In the genomic region with DNA sequence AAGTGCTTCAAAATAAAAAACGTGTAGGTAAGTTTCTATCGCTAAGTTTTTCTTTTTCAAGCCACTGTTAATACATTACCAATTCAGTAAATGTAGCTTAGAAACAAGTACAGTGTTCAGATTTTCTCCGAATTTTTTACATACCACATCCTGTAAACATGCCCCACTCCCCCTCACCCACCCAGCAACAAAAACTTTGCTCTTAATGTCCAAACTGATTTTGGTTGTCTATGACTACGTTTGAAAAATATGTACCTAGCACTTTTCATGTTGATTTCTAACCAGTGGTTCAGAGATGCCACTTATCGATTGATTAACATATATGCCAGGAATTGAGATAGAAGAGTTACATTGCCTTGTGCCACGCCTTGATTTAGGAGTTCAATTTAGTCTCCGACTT, we compare ENCODE assay signal across 13 cellular contexts. TPM values are rescaled to one million over a fixed set of nuclear protein-coding genes. Genes with fewer than 3 reads are reported as not detected.
DNase-seq lines count a peak whose midpoint lies in the region; ATAC-seq and TF ChIP-seq lines count a peak whose summit lies in the region.
"Had no signal": no experiment of that assay in that cellular context is flagged by ENCODE, and none has a peak within 500 bp of the region (broad histone marks: within the 10 kb centered on the region; RNA-seq: fewer than 3 reads in every experiment).

No MANE protein-coding gene starts in this region.

- POLR2A ChIA-PET in AG04449 (lab: Yijun Ruan, JAX) (no interaction called here), GM10248 (lab: Yijun Ruan, JAX) (no interaction called here)

- 21% methylated on average over 7 of the region's 7 CpGs for WGBS in right lobe of liver (ENCODE audit: insufficient coverage, low coverage, low lambda C conversion rate, missing lambda C conversion rate)

- peaks cover 0 to 32% (median 0%) of the 10 kb centered on the region in 4 donors for H3K4me1 ChIP-seq in right lobe of liver

- no peaks in the 10 kb centered on the region for H3K9me3 ChIP-seq in WERI-Rb-1 (ENCODE audit: severe bottlenecking)
- H3K9me3 ChIP-seq in right lobe of liver = no peaks in the 10 kb centered on the region

- H3K27ac ChIP-seq in WERI-Rb-1 (no peak overlapping the region), right lobe of liver (peak overlapping the region; percentile 97 to 99 (median 97))
- H3K27ac ChIP-seq: cardiac muscle cell, KMS-11 had no signal

- TF ChIP-seq POLR2A in right lobe of liver (IDR thresholded peaks at IDR 0.05) = no peak

- intact Hi-C loops in right lobe of liver (cut with DNase I) = no loop called here

- CTCF ChIA-PET in AG04449 (lab: Yijun Ruan, JAX) = interaction anchor here (0.7 to 2.3 kb wide), 4 partner anchors 9 to 954 kb away, joined by 3 to 14 read pairs (median 4); no protein-coding TSS in a partner anchor
- CTCF ChIA-PET in GM10248 (lab: Yijun Ruan, JAX) = interaction anchor here (1.0 kb wide), 1 partner anchor 14 kb away, joined by 3 read pairs; no protein-coding TSS in a partner anchor

- peak overlapping the region; percentile 86 for H3K4me3 ChIP-seq in AG04449 (ENCODE audit: low read depth, low read length)
- peak overlapping the region; percentile 85 for H3K4me3 ChIP-seq in WERI-Rb-1 (ENCODE audit: low read depth, low read length)
- peak overlapping the region; percentile 64 to 78 (median 78) for H3K4me3 ChIP-seq in right lobe of liver

- H3K36me3 ChIP-seq in WERI-Rb-1 (peaks cover 4% of the 10 kb centered on the region; the same call in 1 of the 2 replicates), right lobe of liver (no peaks in the 10 kb centered on the region)
- H3K36me3 ChIP-seq: cardiac muscle cell had no signal

- H3K27me3 ChIP-seq in WERI-Rb-1 (ENCODE audit: insufficient read depth, low read depth, severe bottlenecking) = no peaks in the 10 kb centered on the region
- no peaks in the 10 kb centered on the region for H3K27me3 ChIP-seq in right lobe of liver

- no peak for DNase-seq in AG04449 (ENCODE audit: low read depth, low spot score)
- DNase-seq in WERI-Rb-1 = no peak
- DNase-seq in right lobe of liver = no peak
- no peak for DNase-seq in GM10248 (ENCODE audit: extremely low spot score)
- no peak for DNase-seq in HT-29 (ENCODE audit: low spot score)
- DNase-seq in NCI-H128 (lab: John Stamatoyannopoulos, UW; ENCODE audit: unreplicated experiment) = no peak
- DNase-seq: activated gamma-delta T cell; naive thymus-derived CD4-positive, alpha-beta T cell; T-helper 1 cell had no signal

- ATAC-seq in GM21619 (IDR thresholded peaks at IDR 0.05; ENCODE audit: unreplicated experiment) (peak; percentile 30), right lobe of liver (no peak), GM19351 (IDR thresholded peaks at IDR 0.05; ENCODE audit: unreplicated experiment) (no peak)

- no peak for TF ChIP-seq CTCF in AG04449 (IDR thresholded peaks at IDR 0.05; ENCODE audit: insufficient read depth, low read length, missing control alignments)
- TF ChIP-seq CTCF in WERI-Rb-1 (IDR thresholded peaks at IDR 0.05; ENCODE audit: low read depth, low read length) = no peak
- no peak for TF ChIP-seq CTCF in right lobe of liver (IDR thresholded peaks at IDR 0.05)
- no peak for TF ChIP-seq CTCF in GM10248 (IDR thresholded peaks at IDR 0.05; ENCODE audit: control extremely low read depth, extremely low read depth, low read depth, missing control alignments)

RNA-seq across cellular contexts. Expression of a gene that starts 0.7 kb away (rescaled TPM):
- total RNA-seq in right lobe of liver = 10 to 100 TPM; 13.4 to 23.0 (median 20.2) TPM
- not detected in 2 replicates for total RNA-seq in HT-29 (2014; rRNA removed; shearing (Covaris generic))

Comparison
In these comparisons a context has a peak if more than half of its experiments do, and no peak if none do; other contexts are left out.
1. RNA of a gene that starts 0.7 kb away (total RNA-seq): 13.4 to 23.0 TPM in right lobe of liver; not detected in HT-29; every median in the first group is over 10 times any median in the second.
2. Peak in every context shown above with its lines, with median percentiles within 50 percentile points of each other: H3K4me3 ChIP-seq.